Comparison of ENCODE assay signal across 19 cellular contexts in genomic region chr4:134345249-134345648, GRCh38.
DNase-seq lines count a peak whose midpoint lies in the region; TF ChIP-seq lines count a peak whose summit lies in the region.
"Had no signal": no experiment of that assay in that cellular context is flagged by ENCODE, and none has a peak within 500 bp of the region (broad histone marks: within the 10 kb centered on the region; RNA-seq: fewer than 3 reads in every experiment).

No MANE protein-coding gene starts in this region.

- H3K27ac ChIP-seq in breast epithelium, result no peak overlapping the region
- H3K27ac ChIP-seq: 22Rv1; BLaER1 treated with 17β-estradiol and CSF1 and Interleukin-3, amounts not matched to agents 10 nM and 100 nM had no signal

- no peak for TF ChIP-seq POLR2A in breast epithelium (IDR thresholded peaks at IDR 0.05)

- H3K4me1 Mint-ChIP-seq in MCF 10A (ENCODE audit: insufficient read depth, unreplicated experiment), result no peaks in the 10 kb centered on the region
- no peaks in the 10 kb centered on the region for H3K4me1 Mint-ChIP-seq in activated CD4-positive, alpha-beta memory T cell treated with anti-CD3 and anti-CD28 coated beads for 36 hours (ENCODE audit: low read depth)
- H3K4me1 Mint-ChIP-seq: CD14-positive monocyte; CD8-positive, alpha-beta memory T cell; GM23338; H9 had no signal

- H3K4me3 ChIP-seq in breast epithelium (no peak overlapping the region), epithelial cell of esophagus (ENCODE audit: low read length) (no peak overlapping the region)
- H3K4me3 ChIP-seq: BLaER1 treated with 17β-estradiol and CSF1 and Interleukin-3, amounts not matched to agents 10 nM and 100 nM; GM12878; GM23338 had no signal

- TF ChIP-seq CTCF in MCF 10A (IDR thresholded peaks at IDR 0.05; ENCODE audit: unreplicated experiment) (no peak), breast epithelium (IDR thresholded peaks at IDR 0.05) (no peak), epithelial cell of esophagus (IDR thresholded peaks at IDR 0.05; ENCODE audit: insufficient read depth, low read depth, low read length, missing control alignments) (no peak)

- no peak overlapping the region for H3K4me3 Mint-ChIP-seq in MCF 10A (ENCODE audit: unreplicated experiment)
- H3K4me3 Mint-ChIP-seq in activated CD4-positive, alpha-beta memory T cell treated with anti-CD3 and anti-CD28 coated beads for 36 hours, result no peak overlapping the region
- H3K4me3 Mint-ChIP-seq: CD14-positive monocyte; CD4-positive, alpha-beta T cell; CD8-positive, alpha-beta memory T cell; GM23338; H9 had no signal

- CTCF ChIA-PET in MCF 10A (lab: Yijun Ruan, JAX), result interaction anchor here (0.5 to 1.0 kb wide), 5 partner anchors 71 to 1638 kb away, joined by 3 to 4 read pairs (median 3); no protein-coding TSS in a partner anchor
- CTCF ChIA-PET in activated CD4-positive, alpha-beta memory T cell treated with anti-CD3 and anti-CD28 coated beads for 36 hours (lab: Charles Lee), result no interaction called here

- no peaks in the 10 kb centered on the region for H3K36me3 Mint-ChIP-seq in MCF 10A (ENCODE audit: insufficient read depth, unreplicated experiment)
- H3K36me3 Mint-ChIP-seq in activated CD4-positive, alpha-beta memory T cell treated with anti-CD3 and anti-CD28 coated beads for 36 hours, result no peaks in the 10 kb centered on the region
- H3K36me3 Mint-ChIP-seq: CD14-positive monocyte; CD8-positive, alpha-beta memory T cell had no signal

- no peaks in the 10 kb centered on the region for H3K9me3 Mint-ChIP-seq in MCF 10A (ENCODE audit: unreplicated experiment)
- peaks cover 8% of the 10 kb centered on the region for H3K9me3 Mint-ChIP-seq in activated CD4-positive, alpha-beta memory T cell treated with anti-CD3 and anti-CD28 coated beads for 36 hours
- H3K9me3 Mint-ChIP-seq: CD14-positive monocyte, GM23338, H9 had no signal

- H3K36me3 ChIP-seq in breast epithelium, result no peaks in the 10 kb centered on the region
- H3K36me3 ChIP-seq: BE2C; BLaER1 treated with 17β-estradiol and CSF1 and Interleukin-3, amounts not matched to agents 10 nM and 100 nM had no signal

- no peaks in the 10 kb centered on the region for H3K9me3 ChIP-seq in breast epithelium
- H3K9me3 ChIP-seq: BE2C; BLaER1 treated with 17β-estradiol and CSF1 and Interleukin-3, amounts not matched to agents 10 nM and 100 nM had no signal

- no TSS peak for BruUV-seq in MCF 10A (replicated peaks; lab: Mats Ljungman, UMichigan)

- no peaks in the 10 kb centered on the region for H3K27me3 Mint-ChIP-seq in MCF 10A (ENCODE audit: insufficient read depth, unreplicated experiment)
- H3K27me3 Mint-ChIP-seq in activated CD4-positive, alpha-beta memory T cell treated with anti-CD3 and anti-CD28 coated beads for 36 hours, result no peaks in the 10 kb centered on the region
- H3K27me3 Mint-ChIP-seq: CD4-positive, alpha-beta T cell; CD8-positive, alpha-beta memory T cell had no signal

- H3K27me3 ChIP-seq in breast epithelium, result no peaks in the 10 kb centered on the region
- H3K27me3 ChIP-seq: BE2C; BLaER1 treated with 17β-estradiol and CSF1 and Interleukin-3, amounts not matched to agents 10 nM and 100 nM had no signal

- DNase-seq in MCF 10A (ENCODE audit: unreplicated experiment) (peak; percentile 5), breast epithelium (ENCODE audit: low spot score in 2 of 2) (no peak), epithelial cell of esophagus (ENCODE audit: low read depth) (peak; percentile 13), renal cortical epithelial cell (ENCODE audit: low read depth) (peak; percentile 24), Ammon's horn (ENCODE audit: low spot score) (no peak)
- no peak for DNase-seq in activated CD4-positive, alpha-beta memory T cell treated with anti-CD3 and anti-CD28 coated beads for 36 hours
- DNase-seq: BE2C; CD4-positive, alpha-beta T cell; CD8-positive, alpha-beta memory T cell; DMS 273 treated with DMSO at 0.1 percent for 48 hours; DMS79; EL; GDM1; H9 had no signal

- H3K27ac Mint-ChIP-seq in MCF 10A (ENCODE audit: low read depth, unreplicated experiment), result no peak overlapping the region
- H3K27ac Mint-ChIP-seq in activated CD4-positive, alpha-beta memory T cell treated with anti-CD3 and anti-CD28 coated beads for 36 hours, result no peak overlapping the region
- H3K27ac Mint-ChIP-seq: CD14-positive monocyte; CD4-positive, alpha-beta T cell; CD8-positive, alpha-beta memory T cell; GM23338; H9 had no signal

- intact Hi-C loops in MCF 10A (cut with micrococcal nuclease) (no loop called here), breast epithelium (cut with DNase I; ENCODE audit: low total_unique reads) (no loop called here)
- intact Hi-C loops in activated CD4-positive, alpha-beta memory T cell treated with anti-CD3 and anti-CD28 coated beads for 36 hours (cut with micrococcal nuclease), result no loop called here

- H3K4me1 ChIP-seq in breast epithelium, result no peaks in the 10 kb centered on the region

- POLR2A ChIA-PET in MCF 10A (lab: Yijun Ruan, JAX), result no interaction called here
- POLR2A ChIA-PET in activated CD4-positive, alpha-beta memory T cell treated with anti-CD3 and anti-CD28 coated beads for 36 hours (lab: Charles Lee), result no interaction called here

Comparison
In these comparisons a context has a peak if more than half of its experiments do, and no peak if none do; other contexts are left out.
1. DNase-seq: peak in MCF 10A (single experiment), epithelial cell of esophagus (single experiment) and renal cortical epithelial cell (single experiment); none in breast epithelium (0 of 2), Ammon's horn (single experiment) and activated CD4-positive, alpha-beta memory T cell treated with anti-CD3 and anti-CD28 coated beads for 36 hours (single experiment).